ENCODE assay signal across 8 cellular contexts in genomic region chr13:94435604-94436226, GRCh38. TPM values are rescaled to one million over a fixed set of nuclear protein-coding genes. Genes with fewer than 3 reads are reported as not detected.
DNase-seq lines count a peak whose midpoint lies in the region; ATAC-seq and TF ChIP-seq lines count a peak whose summit lies in the region.

No MANE protein-coding gene starts in this region.

- no peak overlapping the region for H3K27ac ChIP-seq in CD4-positive, CD25-positive, alpha-beta regulatory T cell (ENCODE audit: insufficient read depth, low read length, poor library complexity, severe bottlenecking)
- no peak overlapping the region for H3K27ac ChIP-seq in right lobe of liver

- peaks cover 0 to 7% (median 3%) of the 10 kb centered on the region in 4 donors for H3K4me1 Mint-ChIP-seq in CD4-positive, CD25-positive, alpha-beta regulatory T cell
- no peaks in the 10 kb centered on the region for H3K4me1 Mint-ChIP-seq in central memory CD8-positive, alpha-beta T cell

- no peak for TF ChIP-seq POLR2A in right lobe of liver (IDR thresholded peaks at IDR 0.05)

- H3K9me3 Mint-ChIP-seq in CD4-positive, CD25-positive, alpha-beta regulatory T cell: no peaks in the 10 kb centered on the region
- H3K9me3 Mint-ChIP-seq in central memory CD8-positive, alpha-beta T cell: no peaks in the 10 kb centered on the region

- H3K27ac Mint-ChIP-seq in CD4-positive, CD25-positive, alpha-beta regulatory T cell: no peak overlapping the region
- no peak overlapping the region for H3K27ac Mint-ChIP-seq in central memory CD8-positive, alpha-beta T cell (ENCODE audit: low read depth)

- no peak overlapping the region for H3K9ac ChIP-seq in NT2/D1 (ENCODE audit: insufficient read length, low read depth)

- 25% methylated on average over 4 of the region's 4 CpGs for WGBS in right lobe of liver (ENCODE audit: insufficient coverage, low coverage, low lambda C conversion rate, missing lambda C conversion rate)

- no peak overlapping the region for H3K4me3 Mint-ChIP-seq in CD4-positive, CD25-positive, alpha-beta regulatory T cell
- no peak overlapping the region for H3K4me3 Mint-ChIP-seq in central memory CD8-positive, alpha-beta T cell

- intact Hi-C loops in right lobe of liver (cut with DNase I): loop anchor here (5.0 to 10.0 kb wide), 2 partner anchors 179 to 182 kb away; no protein-coding TSS in a partner anchor

- no peaks in the 10 kb centered on the region for H3K27me3 ChIP-seq in CD4-positive, CD25-positive, alpha-beta regulatory T cell (ENCODE audit: control insufficient read depth, insufficient read depth, low read length)
- H3K27me3 ChIP-seq in NT2/D1 (ENCODE audit: insufficient read depth, insufficient read length) (no peaks in the 10 kb centered on the region), right lobe of liver (no peaks in the 10 kb centered on the region)

- H3K36me3 ChIP-seq in CD4-positive, CD25-positive, alpha-beta regulatory T cell (ENCODE audit: control insufficient read depth, insufficient read depth, low read length): no peaks in the 10 kb centered on the region
- H3K36me3 ChIP-seq in NT2/D1 (ENCODE audit: insufficient read depth, insufficient read length, low read length): no peaks in the 10 kb centered on the region
- H3K36me3 ChIP-seq in right lobe of liver: no peaks in the 10 kb centered on the region

- peak in 2 of 3 donors; percentile 58 to 68 for DNase-seq in CD4-positive, CD25-positive, alpha-beta regulatory T cell
- peak; percentile 58 for DNase-seq in HT1080 (ENCODE audit: low read depth)
- DNase-seq in NT2/D1 (ENCODE audit: low read depth, low spot score): peak; percentile 36
- DNase-seq in central memory CD8-positive, alpha-beta T cell (ENCODE audit: low spot score in 2 of 2): no peak
- no peak for DNase-seq in right lobe of liver
- DNase-seq in activated CD4-positive, alpha-beta T cell treated with anti-CD3 and anti-CD28 coated beads for 1 hour: no peak

- no peaks in the 10 kb centered on the region for H3K9me3 ChIP-seq in CD4-positive, CD25-positive, alpha-beta regulatory T cell (ENCODE audit: control insufficient read depth in 2 of 2, low read length in 2 of 2)
- H3K9me3 ChIP-seq in NT2/D1 (ENCODE audit: insufficient read depth, low read length) (no peaks in the 10 kb centered on the region), right lobe of liver (no peaks in the 10 kb centered on the region)

- H3K4me3 ChIP-seq in CD4-positive, CD25-positive, alpha-beta regulatory T cell (ENCODE audit: low read depth, low read length): no peak overlapping the region
- no peak overlapping the region for H3K4me3 ChIP-seq in NT2/D1 (ENCODE audit: insufficient read length, low read depth)
- no peak overlapping the region for H3K4me3 ChIP-seq in right lobe of liver

- peak; percentile 31 to 73 for ATAC-seq in CD4-positive, CD25-positive, alpha-beta regulatory T cell (ENCODE audit: low read depth in 2 of 2)
- ATAC-seq in GM18868 (IDR thresholded peaks at IDR 0.05; ENCODE audit: unreplicated experiment) (peak; percentile 29), right lobe of liver (peak; percentile 88 to 92 (median 91)), GM21737 (IDR thresholded peaks at IDR 0.05; ENCODE audit: unreplicated experiment) (no peak)
- peak; percentile 14 for ATAC-seq in central memory CD8-positive, alpha-beta T cell (replicated peaks; ENCODE audit: extremely low read depth, poor library complexity, severe bottlenecking)

- peak; percentile 62 to 67 (median 64) for TF ChIP-seq CTCF in right lobe of liver (IDR thresholded peaks at IDR 0.05)

- H3K36me3 Mint-ChIP-seq in CD4-positive, CD25-positive, alpha-beta regulatory T cell: no peaks in the 10 kb centered on the region
- H3K36me3 Mint-ChIP-seq in central memory CD8-positive, alpha-beta T cell (ENCODE audit: insufficient read depth): no peaks in the 10 kb centered on the region

- peaks cover 4% of the 10 kb centered on the region for H3K27me3 Mint-ChIP-seq in CD4-positive, CD25-positive, alpha-beta regulatory T cell
- H3K27me3 Mint-ChIP-seq in central memory CD8-positive, alpha-beta T cell: no peaks in the 10 kb centered on the region

- H3K4me1 ChIP-seq in CD4-positive, CD25-positive, alpha-beta regulatory T cell (ENCODE audit: control insufficient read depth, insufficient read depth, low read length, poor library complexity, severe bottlenecking): no peaks in the 10 kb centered on the region
- H3K4me1 ChIP-seq in NT2/D1 (ENCODE audit: insufficient read depth, insufficient read length) (no peaks in the 10 kb centered on the region), right lobe of liver (no peaks in the 10 kb centered on the region)

RNA-seq across cellular contexts. Expression of gene DCT, which starts 43.8 kb away (rescaled TPM):
- 0.44 TPM for total RNA-seq in CD4-positive, CD25-positive, alpha-beta regulatory T cell
- polyA plus RNA-seq in CD4-positive, CD25-positive, alpha-beta regulatory T cell: under 1 TPM in 2 of 4 donors, not detected in 2; 0.08 to 0.10 TPM
- 2.2 and 3.2 TPM in 2 replicates for total RNA-seq in HT1080 (2014; rRNA removed; shearing (Covaris generic))
- polyA plus RNA-seq in HT1080 (2015; cell fraction: cytosol; rRNA removed): 1.6 and 3.4 TPM in 2 replicates
- 7.1 and 8.5 TPM in 2 replicates for polyA plus RNA-seq in HT1080 (2015; cell fraction: nucleus; rRNA removed)
- total RNA-seq in right lobe of liver: under 1 TPM in 4 of 6 experiments, not detected in 2; 0.10 to 0.35 (median 0.11) TPM

Comparison
In these comparisons a context has a peak if more than half of its experiments do, and no peak if none do; other contexts are left out.
1. DNase-seq: peak in CD4-positive, CD25-positive, alpha-beta regulatory T cell (2 of 3), HT1080 (single experiment) and NT2/D1 (single experiment); none in central memory CD8-positive, alpha-beta T cell (0 of 2), right lobe of liver (0 of 3) and activated CD4-positive, alpha-beta T cell treated with anti-CD3 and anti-CD28 coated beads for 1 hour (single experiment).